Comparison of ENCODE assay signal across 18 cellular contexts in genomic region chr5:62385816-62386400, GRCh38. TPM values are rescaled to one million over a fixed set of nuclear protein-coding genes. Genes with fewer than 3 reads are reported as not detected.
DNase-seq lines count a peak whose midpoint lies in the region; ATAC-seq and TF ChIP-seq lines count a peak whose summit lies in the region.
"Had no signal": no experiment of that assay in that cellular context is flagged by ENCODE, and none has a peak within 500 bp of the region (broad histone marks: within the 10 kb centered on the region; RNA-seq: fewer than 3 reads in every experiment).

No MANE protein-coding gene starts in this region.

- no peaks in the 10 kb centered on the region for H4K20me1 ChIP-seq in hepatocyte (ENCODE audit: insufficient read depth, poor library complexity, severe bottlenecking)

- peak overlapping the region; percentile 46 for H3K27ac ChIP-seq in hepatocyte
- H3K27ac ChIP-seq in left lung = no peak overlapping the region

- no peaks in the 10 kb centered on the region for H3K36me3 ChIP-seq in hepatocyte (replicated peaks; ENCODE audit: insufficient read depth, low read depth)
- peaks cover 0 to 98% of the 10 kb centered on the region in 2 donors for H3K36me3 ChIP-seq in left lung
- peaks cover 16% of the 10 kb centered on the region for H3K36me3 ChIP-seq in H7 (replicated peaks; ENCODE audit: control insufficient read depth, insufficient read depth, low read length)

- in situ Hi-C loops in G401 (cut with HindIII; ENCODE audit: low sequenced_read_pairs) = no loop called here

- H3K4me3 Mint-ChIP-seq in activated naive CD8-positive, alpha-beta T cell treated with anti-CD3 and anti-CD28 coated beads for 36 hours = no peak overlapping the region
- H3K4me3 Mint-ChIP-seq: central memory CD8-positive, alpha-beta T cell; effector memory CD8-positive, alpha-beta T cell; naive thymus-derived CD4-positive, alpha-beta T cell; stimulated activated naive CD8-positive, alpha-beta T cell treated with anti-CD3 and anti-CD28 coated beads, Interleukin-15, Interleukin-2, amounts not matched to agents 100 ng/mL and 50 ng/mL, for 24 hours had no signal

- H3K4me1 Mint-ChIP-seq in activated naive CD8-positive, alpha-beta T cell treated with anti-CD3 and anti-CD28 coated beads for 36 hours = peaks cover 2% of the 10 kb centered on the region
- H3K4me1 Mint-ChIP-seq: central memory CD8-positive, alpha-beta T cell had no signal

- no peaks in the 10 kb centered on the region for H3K27me3 Mint-ChIP-seq in activated naive CD8-positive, alpha-beta T cell treated with anti-CD3 and anti-CD28 coated beads for 36 hours
- H3K27me3 Mint-ChIP-seq: central memory CD8-positive, alpha-beta T cell; effector memory CD8-positive, alpha-beta T cell; naive thymus-derived CD4-positive, alpha-beta T cell; stimulated activated naive CD8-positive, alpha-beta T cell treated with anti-CD3 and anti-CD28 coated beads, Interleukin-15, Interleukin-2, amounts not matched to agents 100 ng/mL and 50 ng/mL, for 24 hours had no signal

- DNase-seq in Right ventricle myocardium superior (no peak), left ventricle myocardium superior (no peak), hepatocyte (ENCODE audit: low spot score) (no peak), G401 (ENCODE audit: low spot score) (no peak), left lung (no peak), H7 (no peak)
- DNase-seq in activated naive CD8-positive, alpha-beta T cell treated with anti-CD3 and anti-CD28 coated beads for 36 hours = no peak
- DNase-seq: activated CD4-positive, alpha-beta T cell treated with anti-CD3 and anti-CD28 coated beads for 1 hour; effector memory CD8-positive, alpha-beta T cell; foreskin melanocyte; naive thymus-derived CD4-positive, alpha-beta T cell; NCI-H1092; retina; RPMI8226 had no signal

- peak; percentile 17 for ATAC-seq in Right ventricle myocardium superior (ENCODE audit: poor library complexity)
- ATAC-seq in left ventricle myocardium superior = no peak
- no peak for ATAC-seq in GM18498 (IDR thresholded peaks at IDR 0.05; ENCODE audit: unreplicated experiment)
- ATAC-seq in left lung = no peak
- ATAC-seq: effector memory CD8-positive, alpha-beta T cell; naive thymus-derived CD4-positive, alpha-beta T cell had no signal

- H2AFZ ChIP-seq in hepatocyte = no peak overlapping the region

- H3K27ac Mint-ChIP-seq in activated naive CD8-positive, alpha-beta T cell treated with anti-CD3 and anti-CD28 coated beads for 36 hours = peak overlapping the region; percentile 49

- H3K79me2 ChIP-seq in hepatocyte = no peaks in the 10 kb centered on the region

- H3K27me3 ChIP-seq in hepatocyte = no peaks in the 10 kb centered on the region
- no peaks in the 10 kb centered on the region for H3K27me3 ChIP-seq in left lung
- no peaks in the 10 kb centered on the region for H3K27me3 ChIP-seq in H7 (ENCODE audit: control insufficient read depth, insufficient read depth, low read length)

- 88% methylated on average over 2 of the region's 2 CpGs for WGBS in hepatocyte (ENCODE audit: low lambda C conversion rate, missing lambda C conversion rate)

- peaks cover 18% of the 10 kb centered on the region for H3K36me3 Mint-ChIP-seq in activated naive CD8-positive, alpha-beta T cell treated with anti-CD3 and anti-CD28 coated beads for 36 hours

- no peaks in the 10 kb centered on the region for H3K4me1 ChIP-seq in hepatocyte (ENCODE audit: insufficient read depth)
- H3K4me1 ChIP-seq in left lung = no peaks in the 10 kb centered on the region

- no peaks in the 10 kb centered on the region for H3K9me3 Mint-ChIP-seq in activated naive CD8-positive, alpha-beta T cell treated with anti-CD3 and anti-CD28 coated beads for 36 hours
- H3K9me3 Mint-ChIP-seq: central memory CD8-positive, alpha-beta T cell; effector memory CD8-positive, alpha-beta T cell; naive thymus-derived CD4-positive, alpha-beta T cell; stimulated activated naive CD8-positive, alpha-beta T cell treated with anti-CD3 and anti-CD28 coated beads, Interleukin-15, Interleukin-2, amounts not matched to agents 100 ng/mL and 50 ng/mL, for 24 hours had no signal

- H3K4me2 ChIP-seq in hepatocyte = peak overlapping the region; percentile 1

- no peaks in the 10 kb centered on the region for H3K9me3 ChIP-seq in hepatocyte (ENCODE audit: low read depth)
- H3K9me3 ChIP-seq in left lung = no peaks in the 10 kb centered on the region

- intact Hi-C loops in Right ventricle myocardium superior (cut with DNase I) = no loop called here
- intact Hi-C loops in left ventricle myocardium superior (cut with micrococcal nuclease) = no loop called here
- intact Hi-C loops in left lung (cut with DNase I) = no loop called here

- no peaks in the 10 kb centered on the region for H3K9me2 ChIP-seq in hepatocyte (replicated peaks; ENCODE audit: insufficient read depth)

- TF ChIP-seq CTCF in hepatocyte (IDR thresholded peaks at IDR 0.05; ENCODE audit: poor library complexity) (no peak), left lung (IDR thresholded peaks at IDR 0.05) (no peak)

- H3K4me3 ChIP-seq in hepatocyte = no peak overlapping the region
- H3K4me3 ChIP-seq in left lung = no peak overlapping the region
- no peak overlapping the region for H3K4me3 ChIP-seq in H7 (ENCODE audit: insufficient read depth, low read depth, low read length)
- H3K4me3 ChIP-seq: lung had no signal

RNA-seq across cellular contexts. Expression of gene DIMT1, which starts 17.8 kb away (rescaled TPM):
- total RNA-seq in Right ventricle myocardium superior (17.8 TPM), left ventricle myocardium superior (18.8 TPM), hepatocyte (23.5 and 25.4 TPM in 2 replicates), left lung (10 to 100 TPM; 19.7 to 28.4 TPM)
- total RNA-seq in activated naive CD8-positive, alpha-beta T cell treated with anti-CD3 and anti-CD28 coated beads for 36 hours = 10 to 100 TPM; 59.6 to 62.5 TPM
- 25.7 and 30.9 TPM in 2 replicates for polyA plus RNA-seq in hepatocyte
- 62.7 and 92.0 TPM in 2 replicates for total RNA-seq in G401 (2014; rRNA removed; shearing (Covaris generic))
- 58.1 and 65.4 TPM in 2 replicates for total RNA-seq in H7 (2014; rRNA removed; shearing (Covaris generic))

RNA-seq across cellular contexts. Expression of gene IPO11, which starts 26.7 kb away (rescaled TPM):
- total RNA-seq in Right ventricle myocardium superior = 29.9 TPM
- 38.9 TPM for total RNA-seq in left ventricle myocardium superior
- total RNA-seq in activated naive CD8-positive, alpha-beta T cell treated with anti-CD3 and anti-CD28 coated beads for 36 hours = 10 to 100 TPM; 73.4 to 77.1 TPM
- total RNA-seq in hepatocyte = 18.3 and 24.2 TPM in 2 replicates
- polyA plus RNA-seq in hepatocyte = 7.1 and 10.3 TPM in 2 replicates
- total RNA-seq in G401 (2014; rRNA removed; shearing (Covaris generic)) = 40.1 and 48.2 TPM in 2 replicates
- total RNA-seq in left lung = 10 to 100 TPM; 27.0 to 40.5 TPM
- total RNA-seq in H7 (2014; rRNA removed; shearing (Covaris generic)) = 32.9 and 34.0 TPM in 2 replicates
